In the genomic region with DNA sequence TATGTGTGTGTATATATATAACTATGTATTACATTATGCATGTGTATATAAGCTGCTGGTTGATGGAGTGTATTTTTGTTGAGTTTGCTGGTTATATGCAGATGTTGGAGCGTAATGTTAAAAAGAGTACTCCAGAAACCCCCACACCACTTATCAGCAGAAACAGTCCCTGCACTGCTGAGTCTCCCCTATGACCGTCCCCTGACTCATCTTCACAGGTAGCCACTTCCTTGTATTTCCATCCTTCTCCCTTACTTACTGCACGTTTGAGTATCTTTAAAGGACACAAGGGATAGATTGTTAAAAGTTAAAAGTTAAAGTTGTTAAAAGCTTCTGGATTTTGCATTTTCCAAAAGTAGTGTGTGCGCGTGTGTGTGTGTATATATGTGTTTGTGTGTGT, we compare ENCODE assay signal across 23 cellular contexts.
"Had no signal": no experiment of that assay in that cellular context is flagged by ENCODE, and none has a peak within 500 bp of the region (broad histone marks: within the 10 kb centered on the region; RNA-seq: fewer than 3 reads in every experiment).

No MANE protein-coding gene starts in this region.

- H3K4me3 ChIP-seq: K562, MG63 had no signal

- FAIRE-seq: HTR-8/SVneo, K562, RCC 7860 had no signal

- H3K27me3 ChIP-seq: MG63 had no signal

- H3K36me3 ChIP-seq: MG63 had no signal

- DNase-seq: Kasumi-1, MG63, NCI-H1092, NCI-H1105 treated with DMSO at 0.1 percent for 48 hours, NCI-H1417 treated with DMSO at 0.1 percent for 48 hours, NCI-H146, NCI-H1694 treated with DMSO at 0.1 percent for 48 hours, NCI-H1930, NCI-H2081, NCI-H2107, NCI-H2227 treated with DMSO at 0.1 percent for 48 hours, NCI-H446, NCI-H510A, NCI-H524 treated with DMSO at 0.1 percent for 48 hours, NCI-H69, NCI-H774, RPMI8226, SHP77, SK-N-SH, SW 1271 had no signal
